26 cellular contexts compared by ENCODE assay signal in genomic region chr2:236859896-236860295, GRCh38.
A peak's percentile ranks its signal among the peaks of the same experiment; 100 is the strongest.
DNase-seq lines count a peak whose midpoint lies in the region; ATAC-seq and TF ChIP-seq lines count a peak whose summit lies in the region.
"Had no signal": no experiment of that assay in that cellular context is flagged by ENCODE, and none has a peak within 500 bp of the region (broad histone marks: within the 10 kb centered on the region; RNA-seq: fewer than 3 reads in every experiment).

No MANE protein-coding gene starts in this region.

- POLR2A ChIA-PET in CD8-positive, alpha-beta T cell (lab: Charles Lee) = no interaction called here

- H3K27me3 Mint-ChIP-seq in CD8-positive, alpha-beta T cell (ENCODE audit: low read depth) = no peaks in the 10 kb centered on the region
- H3K27me3 Mint-ChIP-seq: CD4-positive, CD25-positive, alpha-beta regulatory T cell had no signal

- H3K9me3 ChIP-seq in HUES48 (ENCODE audit: control insufficient read depth, insufficient read depth, low read length) (0 out of 2 replicates have a peak, but pooled peaks cover 4% of the 10 kb centered on the region), NT2/D1 (ENCODE audit: insufficient read depth, low read length) (peaks cover 29% of the 10 kb centered on the region; the same call in 1 of the 2 replicates), iPS-20b (ENCODE audit: insufficient read depth, low read depth, low read length) (peaks cover 14% of the 10 kb centered on the region)
- no peaks in the 10 kb centered on the region for H3K9me3 ChIP-seq in CD8-positive, alpha-beta T cell (ENCODE audit: low read length)
- H3K9me3 ChIP-seq: breast epithelium, colonic mucosa, gastrocnemius medialis, SK-N-SH, vagina had no signal

- H3K9me3 Mint-ChIP-seq in CD8-positive, alpha-beta T cell = no peaks in the 10 kb centered on the region
- H3K9me3 Mint-ChIP-seq: activated T-helper 1 cell treated with anti-CD3 and anti-CD28 coated beads, Interleukin-12 subunit alpha, Interleukin-12 subunit beta, Interleukin-2, Interleukin-4 antibody, amounts not matched to agents 30 ng/mL and 10 ng/mL and 1 ng/mL, durations not matched to agents 14 hours and 24 hours and 36 hours; stimulated activated effector memory CD8-positive, alpha-beta T cell treated with anti-CD3 and anti-CD28 coated beads, Interleukin-12 subunit alpha, Interleukin-12 subunit beta, amount 100 ng/mL, for 72 hours had no signal

- TF ChIP-seq CTCF in CD8-positive, alpha-beta T cell (IDR thresholded peaks at IDR 0.05) = no peak

- H3K4me1 ChIP-seq in HUES48 (ENCODE audit: control insufficient read depth, insufficient read depth, low read length) (peaks cover 37% of the 10 kb centered on the region), NT2/D1 (ENCODE audit: insufficient read depth, insufficient read length) (peaks cover 26% of the 10 kb centered on the region), iPS-20b (ENCODE audit: insufficient read depth, low read length) (peaks cover 34% of the 10 kb centered on the region)
- no peaks in the 10 kb centered on the region for H3K4me1 ChIP-seq in CD8-positive, alpha-beta T cell (ENCODE audit: insufficient read depth, low read length)
- H3K4me1 ChIP-seq: breast epithelium, colonic mucosa, gastrocnemius medialis, vagina had no signal

- peak; percentile 80 for DNase-seq in NT2/D1 (ENCODE audit: low read depth, low spot score)
- peak; percentile 15 for DNase-seq in pons (ENCODE audit: low spot score)
- DNase-seq in HUDEP-2 (lab: John Stamatoyannopoulos, UW; ENCODE audit: unreplicated experiment in 76 of 76) = no peak
- no peak for DNase-seq in CD8-positive, alpha-beta T cell
- DNase-seq in stimulated activated CD4-positive, alpha-beta T cell treated with anti-CD3 and anti-CD28 coated beads, Interleukin-2, amount 100 ng/mL, for 24 hours = no peak
- DNase-seq: activated CD4-positive, alpha-beta T cell treated with anti-CD3 and anti-CD28 coated beads for 4 hours; activated naive CD4-positive, alpha-beta T cell treated with anti-CD3 and anti-CD28 coated beads, Interleukin-2, amount 10 ng/mL, durations not matched to agents 7 days and 5 days; amniotic stem cell; CD4-positive, CD25-positive, alpha-beta regulatory T cell; colonic mucosa; gastrocnemius medialis; GM23248; hypothalamus; NCI-H187; NCI-H2171 treated with DMSO at 0.1 percent for 48 hours; NCI-H524; SK-N-SH; T-helper 2 cell had no signal

- no peaks in the 10 kb centered on the region for H3K36me3 ChIP-seq in HUES48 (ENCODE audit: control insufficient read depth, insufficient read depth, low read length)
- H3K36me3 ChIP-seq in NT2/D1 (ENCODE audit: insufficient read depth, insufficient read length, low read length) = no peaks in the 10 kb centered on the region
- H3K36me3 ChIP-seq in iPS-20b (ENCODE audit: insufficient read depth, low read depth, low read length) = no peaks in the 10 kb centered on the region
- no peaks in the 10 kb centered on the region for H3K36me3 ChIP-seq in CD8-positive, alpha-beta T cell (ENCODE audit: insufficient read depth, low read length)
- H3K36me3 ChIP-seq: breast epithelium, colonic mucosa, gastrocnemius medialis, vagina had no signal

- ATAC-seq in CD8-positive, alpha-beta T cell = no peak
- ATAC-seq: gastrocnemius medialis; K562; stimulated activated effector memory CD8-positive, alpha-beta T cell treated with anti-CD3 and anti-CD28 coated beads, Interleukin-12 subunit alpha, Interleukin-12 subunit beta, amount 100 ng/mL, for 72 hours had no signal

- no peaks in the 10 kb centered on the region for H3K4me1 Mint-ChIP-seq in CD8-positive, alpha-beta T cell (ENCODE audit: low read depth)
- H3K4me1 Mint-ChIP-seq: activated naive CD4-positive, alpha-beta T cell treated with anti-CD3 and anti-CD28 coated beads, Interleukin-2, amount 10 ng/mL, durations not matched to agents 7 days and 5 days; CD4-positive, CD25-positive, alpha-beta regulatory T cell; stimulated activated effector memory CD8-positive, alpha-beta T cell treated with anti-CD3 and anti-CD28 coated beads, Interleukin-12 subunit alpha, Interleukin-12 subunit beta, amount 100 ng/mL, for 72 hours had no signal

- H3K27ac ChIP-seq in HUES48 (ENCODE audit: low read depth, low read length) (peak overlapping the region; percentile 46), iPS-20b (ENCODE audit: low read length) (no peak overlapping the region)
- H3K27ac ChIP-seq in CD8-positive, alpha-beta T cell (ENCODE audit: low read depth, low read length) = no peak overlapping the region
- H3K27ac ChIP-seq: breast epithelium, colonic mucosa, gastrocnemius medialis, GM23248, RWPE1, vagina had no signal

- no peak overlapping the region for H3K4me3 Mint-ChIP-seq in CD8-positive, alpha-beta T cell
- H3K4me3 Mint-ChIP-seq: activated naive CD4-positive, alpha-beta T cell treated with anti-CD3 and anti-CD28 coated beads, Interleukin-2, amount 10 ng/mL, durations not matched to agents 7 days and 5 days; activated T-helper 1 cell treated with anti-CD3 and anti-CD28 coated beads, Interleukin-12 subunit alpha, Interleukin-12 subunit beta, Interleukin-2, Interleukin-4 antibody, amounts not matched to agents 30 ng/mL and 10 ng/mL and 1 ng/mL, durations not matched to agents 14 hours and 24 hours and 36 hours; CD4-positive, CD25-positive, alpha-beta regulatory T cell; stimulated activated effector memory CD8-positive, alpha-beta T cell treated with anti-CD3 and anti-CD28 coated beads, Interleukin-12 subunit alpha, Interleukin-12 subunit beta, amount 100 ng/mL, for 72 hours had no signal

- CTCF ChIA-PET in CD8-positive, alpha-beta T cell (lab: Charles Lee) = no interaction called here

- H3K9ac ChIP-seq in HUES48 (ENCODE audit: low read depth, low read length) (no peak overlapping the region), NT2/D1 (ENCODE audit: insufficient read length, low read depth) (no peak overlapping the region), iPS-20b (ENCODE audit: low read depth, low read length) (peak overlapping the region; percentile 35; the same call in 1 of the 2 replicates)
- H3K9ac ChIP-seq: GM23248, SK-N-SH had no signal

- no peaks in the 10 kb centered on the region for H3K36me3 Mint-ChIP-seq in CD8-positive, alpha-beta T cell
- H3K36me3 Mint-ChIP-seq: activated naive CD4-positive, alpha-beta T cell treated with anti-CD3 and anti-CD28 coated beads, Interleukin-2, amount 10 ng/mL, durations not matched to agents 7 days and 5 days; CD4-positive, CD25-positive, alpha-beta regulatory T cell; stimulated activated effector memory CD8-positive, alpha-beta T cell treated with anti-CD3 and anti-CD28 coated beads, Interleukin-12 subunit alpha, Interleukin-12 subunit beta, amount 100 ng/mL, for 72 hours had no signal

- no peaks in the 10 kb centered on the region for H3K27me3 ChIP-seq in HUES48 (ENCODE audit: control insufficient read depth, insufficient read depth, low read length)
- peaks cover 17% of the 10 kb centered on the region for H3K27me3 ChIP-seq in NT2/D1 (ENCODE audit: insufficient read depth, insufficient read length)
- H3K27me3 ChIP-seq in iPS-20b (ENCODE audit: insufficient read depth, low read length) = no peaks in the 10 kb centered on the region
- no peaks in the 10 kb centered on the region for H3K27me3 ChIP-seq in CD8-positive, alpha-beta T cell (ENCODE audit: insufficient read depth, low read length)
- H3K27me3 ChIP-seq: breast epithelium, colonic mucosa, gastrocnemius medialis, vagina had no signal

- no peak overlapping the region for H3K27ac Mint-ChIP-seq in CD8-positive, alpha-beta T cell
- H3K27ac Mint-ChIP-seq: activated naive CD4-positive, alpha-beta T cell treated with anti-CD3 and anti-CD28 coated beads, Interleukin-2, amount 10 ng/mL, durations not matched to agents 7 days and 5 days; activated T-helper 1 cell treated with anti-CD3 and anti-CD28 coated beads, Interleukin-12 subunit alpha, Interleukin-12 subunit beta, Interleukin-2, Interleukin-4 antibody, amounts not matched to agents 30 ng/mL and 10 ng/mL and 1 ng/mL, durations not matched to agents 14 hours and 24 hours and 36 hours; stimulated activated effector memory CD8-positive, alpha-beta T cell treated with anti-CD3 and anti-CD28 coated beads, Interleukin-12 subunit alpha, Interleukin-12 subunit beta, amount 100 ng/mL, for 72 hours had no signal

- H3K4me3 ChIP-seq in HUES48 (ENCODE audit: low read depth, low read length) = no peak overlapping the region
- no peak overlapping the region for H3K4me3 ChIP-seq in NT2/D1 (ENCODE audit: insufficient read length, low read depth)
- H3K4me3 ChIP-seq in iPS-20b (ENCODE audit: low read length) = no peak overlapping the region
- no peak overlapping the region for H3K4me3 ChIP-seq in CD8-positive, alpha-beta T cell (ENCODE audit: low read depth, low read length)
- H3K4me3 ChIP-seq: breast epithelium, colonic mucosa, gastrocnemius medialis, GM23248, K562, vagina had no signal

- intact Hi-C loops in CD8-positive, alpha-beta T cell (cut with DNase I, micrococcal nuclease) = no loop called here

Comparison
In these comparisons a context has a peak if more than half of its experiments do, and no peak if none do; other contexts are left out.
1. DNase-seq: peak in NT2/D1 (single experiment) and pons (single experiment); none in HUDEP-2 (0 of 76), CD8-positive, alpha-beta T cell (0 of 7) and stimulated activated CD4-positive, alpha-beta T cell treated with anti-CD3 and anti-CD28 coated beads, Interleukin-2, amount 100 ng/mL, for 24 hours (0 of 2).